In the genomic region with DNA sequence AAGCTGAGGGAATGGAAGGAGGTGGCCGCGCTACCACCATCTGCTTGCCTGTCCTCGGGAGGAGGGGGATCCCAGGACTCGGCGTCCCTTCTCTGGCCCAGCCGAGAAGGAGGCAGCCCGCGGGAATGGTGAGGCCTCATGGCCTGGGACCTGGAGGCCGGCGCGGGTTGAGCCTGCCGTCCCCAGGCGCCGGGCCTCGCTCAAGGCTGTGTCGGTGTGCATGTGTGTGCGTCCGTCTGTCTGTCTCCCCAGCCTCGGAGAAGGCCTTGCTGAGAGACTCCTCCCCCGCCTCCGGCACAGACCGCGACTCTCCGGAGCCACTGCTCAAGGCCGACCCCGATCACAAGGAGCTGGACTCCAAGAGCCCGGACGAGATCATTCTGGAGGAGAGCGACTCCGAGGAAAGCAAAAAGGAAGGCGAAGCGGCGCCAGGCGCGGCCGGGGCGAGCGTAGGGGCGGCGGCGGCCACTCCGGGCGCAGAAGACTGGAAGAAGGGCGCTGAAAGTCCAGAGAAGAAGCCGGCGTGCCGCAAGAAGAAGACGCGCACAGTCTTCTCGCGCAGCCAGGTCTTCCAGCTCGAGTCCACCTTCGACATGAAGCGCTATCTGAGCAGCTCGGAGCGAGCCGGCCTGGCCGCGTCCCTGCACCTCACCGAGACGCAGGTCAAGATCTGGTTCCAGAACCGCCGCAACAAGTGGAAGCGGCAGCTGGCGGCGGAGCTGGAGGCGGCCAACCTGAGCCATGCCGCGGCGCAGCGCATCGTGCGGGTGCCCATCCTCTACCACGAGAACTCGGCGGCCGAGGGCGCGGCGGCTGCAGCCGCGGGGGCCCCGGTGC, we compare ENCODE assay signal across 8 cellular contexts. TPM values are rescaled to one million over a fixed set of nuclear protein-coding genes. Genes with fewer than 3 reads are reported as not detected.
A peak's percentile ranks its signal among the peaks of the same experiment; 100 is the strongest.
DNase-seq lines count a peak whose midpoint lies in the region; ATAC-seq and TF ChIP-seq lines count a peak whose summit lies in the region.
"Had no signal": no experiment of that assay in that cellular context is flagged by ENCODE, and none has a peak within 500 bp of the region (broad histone marks: within the 10 kb centered on the region; RNA-seq: fewer than 3 reads in every experiment).

No MANE protein-coding gene starts in this region.

- H3K27me3 Mint-ChIP-seq in progenitor cell of endocrine pancreas = peaks cover 85% of the 10 kb centered on the region

- H3K9me3 Mint-ChIP-seq in progenitor cell of endocrine pancreas (ENCODE audit: low read depth) = no peaks in the 10 kb centered on the region

- TF ChIP-seq CTCF in GM12864 (IDR thresholded peaks at IDR 0.05; ENCODE audit: low read depth, low read length, missing control alignments) (no peak), progenitor cell of endocrine pancreas (IDR thresholded peaks at IDR 0.05; ENCODE audit: unreplicated experiment) (no peak)

- peaks cover 18% of the 10 kb centered on the region for H3K4me1 Mint-ChIP-seq in progenitor cell of endocrine pancreas (ENCODE audit: low read depth)

- H3K4me3 Mint-ChIP-seq in progenitor cell of endocrine pancreas (ENCODE audit: low read depth) = peak overlapping the region; percentile 32

- H3K9me3 ChIP-seq in ectodermal cell (ENCODE audit: control insufficient read depth, low read length) = no peaks in the 10 kb centered on the region

- H3K36me3 Mint-ChIP-seq in progenitor cell of endocrine pancreas (ENCODE audit: insufficient read depth) = no peaks in the 10 kb centered on the region

- no peak overlapping the region for H3K27ac ChIP-seq in ectodermal cell (ENCODE audit: insufficient read depth, low read depth, low read length, poor library complexity, severe bottlenecking)

- ATAC-seq in HG03439 (IDR thresholded peaks at IDR 0.05; ENCODE audit: unreplicated experiment) = no peak

- H3K4me3 ChIP-seq in GM12864 (ENCODE audit: low read depth, low read length) (peak overlapping the region; percentile 55), ectodermal cell (ENCODE audit: insufficient read depth, low read depth, low read length) (peak overlapping the region; percentile 29)

- DNase-seq in GM12864 (ENCODE audit: low read depth) (no peak), NCI-H69 (lab: John Stamatoyannopoulos, UW) (peak; percentile 45), progenitor cell of endocrine pancreas (ENCODE audit: low spot score, unreplicated experiment) (no peak), NCI-H2029 (lab: John Stamatoyannopoulos, UW) (no peak)
- DNase-seq in stimulated activated CD4-positive, alpha-beta T cell treated with anti-CD3 and anti-CD28 coated beads, Interleukin-4, amount 100 ng/mL, for 1 hour = no peak
- DNase-seq: HCEC 1CT had no signal

- H3K27me3 ChIP-seq in ectodermal cell (ENCODE audit: control insufficient read depth, insufficient read depth, low read length, poor library complexity, severe bottlenecking) = peaks cover 100% of the 10 kb centered on the region

- no peaks in the 10 kb centered on the region for H3K36me3 ChIP-seq in ectodermal cell (ENCODE audit: control insufficient read depth, insufficient read depth, low read length)

- 1% methylated on average over 83 of the region's 83 CpGs for WGBS in ectodermal cell, 2 experiments

- peaks cover 34% of the 10 kb centered on the region for H3K4me1 ChIP-seq in ectodermal cell (ENCODE audit: control insufficient read depth, insufficient read depth, low read length)

- H3K27ac Mint-ChIP-seq in progenitor cell of endocrine pancreas = no peak overlapping the region

RNA-seq across cellular contexts. Expression of a gene that starts 1.3 kb away (rescaled TPM):
- polyA plus RNA-seq in ectodermal cell (2013, experiment 1 of 4) = not detected
- 0.21 TPM for polyA plus RNA-seq in ectodermal cell (2013, experiment 2 of 4)
- not detected for polyA plus RNA-seq in ectodermal cell (2013, experiment 3 of 4)
- 0.32 TPM for polyA plus RNA-seq in ectodermal cell (2013, experiment 4 of 4)
- not detected in 2 replicates for total RNA-seq in progenitor cell of endocrine pancreas

RNA-seq across cellular contexts. Expression of a gene that starts 10.9 kb away (rescaled TPM):
- polyA plus RNA-seq in ectodermal cell (2013, experiment 1 of 4) = not detected
- 0.57 TPM for polyA plus RNA-seq in ectodermal cell (2013, experiment 2 of 4)
- polyA plus RNA-seq in ectodermal cell (2013, experiment 3 of 4) = 0.43 TPM
- 0.36 TPM for polyA plus RNA-seq in ectodermal cell (2013, experiment 4 of 4)
- not detected in 2 replicates for total RNA-seq in progenitor cell of endocrine pancreas

RNA-seq across cellular contexts. Expression of a gene that starts 17.2 kb away (rescaled TPM):
- polyA plus RNA-seq in ectodermal cell (2013, experiment 1 of 4) = 154 TPM
- polyA plus RNA-seq in ectodermal cell (2013, experiment 2 of 4) = 147 TPM
- polyA plus RNA-seq in ectodermal cell (2013, experiment 3 of 4) = 136 TPM
- polyA plus RNA-seq in ectodermal cell (2013, experiment 4 of 4) = 160 TPM
- total RNA-seq in progenitor cell of endocrine pancreas = 92.3 and 93.2 TPM in 2 replicates
